8 cellular contexts compared by ENCODE assay signal in the genomic region with DNA sequence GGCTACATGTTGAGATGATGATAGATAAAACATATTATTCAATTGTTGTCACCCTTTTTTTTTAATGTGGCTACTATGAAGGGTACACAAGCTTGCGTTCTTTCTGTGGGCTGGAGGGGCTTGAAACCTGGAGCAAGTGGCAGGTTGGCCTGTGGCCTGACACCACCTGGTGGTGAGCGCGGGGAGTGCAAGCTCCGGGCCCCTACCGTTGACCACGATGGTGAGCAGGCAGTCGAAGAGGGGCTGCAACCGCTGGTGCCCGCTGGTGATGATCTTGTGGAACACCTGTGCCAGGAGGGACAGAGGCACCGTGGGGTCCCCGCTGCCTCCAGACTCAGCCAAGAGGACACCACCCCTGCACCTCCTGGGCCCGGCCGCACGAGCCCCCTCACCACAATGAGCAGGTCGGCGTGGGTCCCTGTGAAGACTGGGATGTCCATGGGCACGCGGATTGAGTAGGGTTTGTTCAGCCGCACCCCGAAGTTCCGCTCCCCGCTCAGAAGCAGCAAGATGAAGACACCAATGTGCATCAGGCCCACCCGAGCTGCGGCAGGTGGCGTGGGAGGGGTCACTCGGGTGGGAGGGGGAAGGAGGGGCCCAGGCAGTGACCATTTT. TPM values are rescaled to one million over a fixed set of nuclear protein-coding genes. Genes with fewer than 3 reads are reported as not detected.
DNase-seq lines count a peak whose midpoint lies in the region; ATAC-seq, FAIRE-seq and TF ChIP-seq lines count a peak whose summit lies in the region.

No MANE protein-coding gene starts in this region.

- H3K4me1 ChIP-seq in CD8-positive, alpha-beta memory T cell (ENCODE audit: insufficient read depth, low read length), result no peaks in the 10 kb centered on the region
- H3K4me1 ChIP-seq in fibroblast of lung (ENCODE audit: control insufficient read depth, extremely low read depth, insufficient read depth, low read length) (no peaks in the 10 kb centered on the region), testis (no peaks in the 10 kb centered on the region)

- ATAC-seq in HG03378 (IDR thresholded peaks at IDR 0.05; ENCODE audit: unreplicated experiment), result no peak

- no peak overlapping the region for H3K27ac ChIP-seq in CD8-positive, alpha-beta memory T cell (ENCODE audit: low read depth, low read length)
- H3K27ac ChIP-seq in fibroblast of lung (ENCODE audit: insufficient read depth, low read length) (no peak overlapping the region), testis (no peak overlapping the region)

- POLR2A ChIA-PET in CD8-positive, alpha-beta memory T cell (lab: Charles Lee), result no interaction called here

- no peak overlapping the region for H3K4me3 Mint-ChIP-seq in CD8-positive, alpha-beta memory T cell
- no peak overlapping the region for H3K4me3 Mint-ChIP-seq in activated T-cell treated with anti-CD3 and anti-CD28 coated beads, Interleukin-2, amount 50 U/mL, for 24 hours

- intact Hi-C loops in testis (cut with DNase I; ENCODE audit: low total_unique reads), result no loop called here

- H3K9ac ChIP-seq in fibroblast of lung (ENCODE audit: insufficient read depth, low read length), result no peak overlapping the region

- peak; percentile 80 to 84 for TF ChIP-seq CTCF in fibroblast of lung (conservative IDR thresholded peaks at IDR 0.05 in 1 of 2, IDR thresholded peaks at IDR 0.05 in 1 of 2; ENCODE audit: low read depth in 1 of 2, low read length in 2 of 2)
- TF ChIP-seq CTCF in testis (IDR thresholded peaks at IDR 0.05), result peak; percentile 84 to 94 (median 93)

- CTCF ChIA-PET in CD8-positive, alpha-beta memory T cell (lab: Charles Lee), result interaction anchor here (0.8 to 6.1 kb wide), 19 partner anchors 9 to 300 kb away, joined by 3 to 84 read pairs (median 4); a partner anchor contains a TSS

- no peak overlapping the region for H3K27ac Mint-ChIP-seq in CD8-positive, alpha-beta memory T cell
- no peak overlapping the region for H3K27ac Mint-ChIP-seq in activated T-cell treated with anti-CD3 and anti-CD28 coated beads, Interleukin-2, amount 50 U/mL, for 24 hours

- FAIRE-seq in RCC 7860 (lab: Jason Lieb, UNC), result no peak

- H3K9me3 ChIP-seq in CD8-positive, alpha-beta memory T cell (ENCODE audit: low read length), result no peaks in the 10 kb centered on the region
- H3K9me3 ChIP-seq in fibroblast of lung (ENCODE audit: control insufficient read depth, insufficient read depth, low read depth, low read length), result no peaks in the 10 kb centered on the region
- no peaks in the 10 kb centered on the region for H3K9me3 ChIP-seq in testis

- no peak overlapping the region for H3K4me2 ChIP-seq in fibroblast of lung (ENCODE audit: extremely low read depth, insufficient read depth, low read length)

- WGBS in testis, 2 donors, result 33 to 78% methylated on average over 16 of the region's 26 CpGs

- no peaks in the 10 kb centered on the region for H3K79me2 ChIP-seq in fibroblast of lung (ENCODE audit: control insufficient read depth, insufficient read depth, low read length)

- H4K20me1 ChIP-seq in fibroblast of lung (ENCODE audit: control insufficient read depth, extremely low read depth, insufficient read depth, low read length), result no peaks in the 10 kb centered on the region

- no peak for TF ChIP-seq POLR2A in testis (IDR thresholded peaks at IDR 0.05)

- H3K9me3 Mint-ChIP-seq in CD8-positive, alpha-beta memory T cell, result no peaks in the 10 kb centered on the region
- H3K9me3 Mint-ChIP-seq in activated T-cell treated with anti-CD3 and anti-CD28 coated beads, Interleukin-2, amount 50 U/mL, for 24 hours, result no peaks in the 10 kb centered on the region

- H3K36me3 Mint-ChIP-seq in CD8-positive, alpha-beta memory T cell, result no peaks in the 10 kb centered on the region
- H3K36me3 Mint-ChIP-seq in activated T-cell treated with anti-CD3 and anti-CD28 coated beads, Interleukin-2, amount 50 U/mL, for 24 hours (ENCODE audit: low read depth), result no peaks in the 10 kb centered on the region

- no peak overlapping the region for H3K4me3 ChIP-seq in CD8-positive, alpha-beta memory T cell (ENCODE audit: low read length)
- no peak overlapping the region for H3K4me3 ChIP-seq in fibroblast of lung (replicated peaks in 1 of 4; ENCODE audit: control extremely low read depth in 1 of 4, insufficient read depth in 1 of 4, low read depth in 3 of 4, low read length in 4 of 4)
- no peak overlapping the region for H3K4me3 ChIP-seq in testis

- no peaks in the 10 kb centered on the region for H3K27me3 ChIP-seq in CD8-positive, alpha-beta memory T cell (ENCODE audit: insufficient read depth, low read length, poor library complexity, severe bottlenecking)
- H3K27me3 ChIP-seq in fibroblast of lung (ENCODE audit: control insufficient read depth, insufficient read depth, low read length), result peaks cover 4% of the 10 kb centered on the region
- H3K27me3 ChIP-seq in testis, result no peaks in the 10 kb centered on the region

- no peak overlapping the region for H2AFZ ChIP-seq in fibroblast of lung (ENCODE audit: low read length)

- H3K36me3 ChIP-seq in CD8-positive, alpha-beta memory T cell (ENCODE audit: insufficient read depth, low read length), result no peaks in the 10 kb centered on the region
- H3K36me3 ChIP-seq in fibroblast of lung (ENCODE audit: control insufficient read depth, insufficient read depth, low read length) (no peaks in the 10 kb centered on the region), testis (ENCODE audit: low read depth, missing control alignments) (no peaks in the 10 kb centered on the region)

- peak; percentile 56 to 77 (median 70) for DNase-seq in CD8-positive, alpha-beta memory T cell
- DNase-seq in HT-29 (ENCODE audit: low spot score), result peak; percentile 68
- DNase-seq in RCC 7860 (ENCODE audit: low spot score), result peak; percentile 29
- peak; percentile 89 for DNase-seq in activated T-cell treated with anti-CD3 and anti-CD28 coated beads, Interleukin-2, amount 50 U/mL, for 24 hours
- peak; percentile 22 to 40 for DNase-seq in fibroblast of lung (ENCODE audit: low read depth in 2 of 2)
- DNase-seq in nucleus accumbens (lab: John Stamatoyannopoulos, UW), result peak in 40 of 56 donors; percentile 3 to 76 (median 25)
- DNase-seq in testis, result peak; percentile 85

- peaks cover 0 to 5% of the 10 kb centered on the region in 2 donors for H3K27me3 Mint-ChIP-seq in CD8-positive, alpha-beta memory T cell
- H3K27me3 Mint-ChIP-seq in activated T-cell treated with anti-CD3 and anti-CD28 coated beads, Interleukin-2, amount 50 U/mL, for 24 hours, result no peaks in the 10 kb centered on the region

- H3K4me1 Mint-ChIP-seq in CD8-positive, alpha-beta memory T cell, result peaks cover 4 to 11% (median 4%) of the 10 kb centered on the region in 3 donors
- peaks cover 5% of the 10 kb centered on the region for H3K4me1 Mint-ChIP-seq in activated T-cell treated with anti-CD3 and anti-CD28 coated beads, Interleukin-2, amount 50 U/mL, for 24 hours (ENCODE audit: low read depth)

RNA-seq across cellular contexts. Expression of a gene that starts 14.5 kb away (rescaled TPM):
- 1 to 10 TPM in 1 of 2 experiments, under 1 TPM in 1; 0.91 to 2.3 TPM for total RNA-seq in CD8-positive, alpha-beta memory T cell
- polyA plus RNA-seq in CD8-positive, alpha-beta memory T cell, result 5.2 TPM
- 27.5 and 36.2 TPM in 2 replicates for total RNA-seq in HT-29 (2014; rRNA removed; shearing (Covaris generic))
- total RNA-seq in fibroblast of lung, result under 0.01 and 0.17 TPM in 2 replicates
- 0.23 and 0.27 TPM in 2 replicates for polyA plus RNA-seq in fibroblast of lung
- 0.12 and 0.28 TPM in 2 replicates for polyA plus RNA-seq in fibroblast of lung (2012)
- polyA minus RNA-seq in fibroblast of lung (ENCODE audit: low replicate concordance), result 1.7 TPM in 1 of 2 replicates, not detected in the other
- total RNA-seq in testis, result 10 to 100 TPM; 40.9 to 45.8 TPM
- polyA plus RNA-seq in testis (ENCODE audit: insufficient read depth, low read depth, low replicate concordance), result 18.6 TPM

RNA-seq across cellular contexts. Expression of a gene that starts 22.3 kb away (rescaled TPM):
- not detected for total RNA-seq in CD8-positive, alpha-beta memory T cell
- not detected for polyA plus RNA-seq in CD8-positive, alpha-beta memory T cell
- total RNA-seq in HT-29 (2014; rRNA removed; shearing (Covaris generic)), result not detected in 2 replicates
- total RNA-seq in fibroblast of lung (not detected in 2 replicates), testis (under 1 TPM in 1 of 2 donors, not detected in 1; 0.12 TPM)
- polyA plus RNA-seq in fibroblast of lung (not detected in 2 replicates), testis (ENCODE audit: insufficient read depth, low read depth, low replicate concordance) (not detected)
- not detected in 2 replicates for polyA plus RNA-seq in fibroblast of lung (2012)
- not detected in 2 replicates for polyA minus RNA-seq in fibroblast of lung (ENCODE audit: low replicate concordance)

RNA-seq across cellular contexts. Expression of a gene that starts 29.4 kb away (rescaled TPM):
- 1 to 10 TPM; 1.5 to 1.7 TPM for total RNA-seq in CD8-positive, alpha-beta memory T cell
- 0.06 TPM for polyA plus RNA-seq in CD8-positive, alpha-beta memory T cell
- total RNA-seq in HT-29 (2014; rRNA removed; shearing (Covaris generic)), result 10.2 and 10.6 TPM in 2 replicates
- total RNA-seq in fibroblast of lung (6.7 and 12.2 TPM in 2 replicates), testis (10 to 100 TPM; 39.5 to 39.6 TPM)
- polyA plus RNA-seq in fibroblast of lung (8.5 and 9.7 TPM in 2 replicates), testis (ENCODE audit: insufficient read depth, low read depth, low replicate concordance) (16.6 TPM)
- 15.6 and 18.4 TPM in 2 replicates for polyA plus RNA-seq in fibroblast of lung (2012)
- 16.5 and 17.2 TPM in 2 replicates for polyA minus RNA-seq in fibroblast of lung (ENCODE audit: low replicate concordance)

RNA-seq across cellular contexts. Expression of a gene that starts 34.0 kb away (rescaled TPM):
- not detected for total RNA-seq in CD8-positive, alpha-beta memory T cell
- not detected for polyA plus RNA-seq in CD8-positive, alpha-beta memory T cell
- not detected in 2 replicates for total RNA-seq in HT-29 (2014; rRNA removed; shearing (Covaris generic))
- total RNA-seq in fibroblast of lung (not detected in 2 replicates), testis (1 to 10 TPM; 2.4 to 5.7 TPM)
- polyA plus RNA-seq in fibroblast of lung (not detected in 2 replicates), testis (ENCODE audit: insufficient read depth, low read depth, low replicate concordance) (5.7 TPM)
- not detected in 2 replicates for polyA plus RNA-seq in fibroblast of lung (2012)
- not detected in 2 replicates for polyA minus RNA-seq in fibroblast of lung (ENCODE audit: low replicate concordance)

RNA-seq across cellular contexts. Expression of a gene that starts 35.0 kb away (rescaled TPM):
- not detected for total RNA-seq in CD8-positive, alpha-beta memory T cell
- not detected for polyA plus RNA-seq in CD8-positive, alpha-beta memory T cell
- not detected in 2 replicates for total RNA-seq in HT-29 (2014; rRNA removed; shearing (Covaris generic))
- total RNA-seq in fibroblast of lung, result under 0.01 TPM in 1 of 2 replicates, not detected in the other
- polyA plus RNA-seq in fibroblast of lung, result not detected in 2 replicates
- not detected in 2 replicates for polyA plus RNA-seq in fibroblast of lung (2012)
- not detected in 2 replicates for polyA minus RNA-seq in fibroblast of lung (ENCODE audit: low replicate concordance)
- 1 to 10 TPM; 2.0 to 2.1 TPM for total RNA-seq in testis
- polyA plus RNA-seq in testis (ENCODE audit: insufficient read depth, low read depth, low replicate concordance), result 1.1 TPM

Comparison
In these comparisons a context has a peak if more than half of its experiments do, and no peak if none do; other contexts are left out.
1. DNase-seq: peak in every context shown above with its lines; median percentile 89 in activated T-cell treated with anti-CD3 and anti-CD28 coated beads, Interleukin-2, amount 50 U/mL, for 24 hours; 85 in testis; 70 in CD8-positive, alpha-beta memory T cell; 68 in HT-29; 31 in fibroblast of lung; 29 in RCC 7860; 25 in nucleus accumbens.